In the genomic region with DNA sequence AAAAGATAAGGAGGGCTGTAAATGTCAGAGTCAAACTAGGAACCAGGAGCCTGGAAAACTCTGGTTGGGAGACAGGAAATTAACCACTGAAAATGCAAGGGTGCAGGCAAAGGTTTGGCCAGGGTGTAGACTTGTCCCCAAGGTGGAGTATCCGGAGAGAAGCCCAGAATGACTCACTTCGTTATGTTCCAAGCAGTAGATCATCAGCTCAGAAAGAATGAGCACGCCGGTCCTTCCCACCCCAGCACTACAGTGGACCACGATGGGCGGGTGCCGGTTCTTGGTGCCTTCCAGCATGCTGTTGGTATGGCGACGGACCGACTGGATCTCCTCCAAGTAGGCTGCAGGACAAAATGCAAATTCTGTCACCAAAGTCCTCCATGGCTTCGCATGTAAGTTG, we compare ENCODE assay signal across 22 cellular contexts.
A peak's percentile ranks its signal among the peaks of the same experiment; 100 is the strongest.
DNase-seq lines count a peak whose midpoint lies in the region; ATAC-seq, FAIRE-seq and TF ChIP-seq lines count a peak whose summit lies in the region.
"Had no signal": no experiment of that assay in that cellular context is flagged by ENCODE, and none has a peak within 500 bp of the region (broad histone marks: within the 10 kb centered on the region; RNA-seq: fewer than 3 reads in every experiment).

No MANE protein-coding gene starts in this region.

- TF ChIP-seq CTCF in astrocyte (IDR thresholded peaks at IDR 0.05; ENCODE audit: insufficient read depth, low read depth, low read length) (no peak), adrenal gland (IDR thresholded peaks at IDR 0.05) (no peak)

- H3K27ac ChIP-seq in astrocyte (ENCODE audit: low read depth, low read length) (no peak overlapping the region), adrenal gland (no peak overlapping the region)
- H3K27ac ChIP-seq: neutrophil, upper lobe of right lung had no signal

- H3K4me1 ChIP-seq in astrocyte (ENCODE audit: insufficient read depth, low read length) = peaks cover 8% of the 10 kb centered on the region
- peaks cover 7 to 8% of the 10 kb centered on the region in 2 donors for H3K4me1 ChIP-seq in adrenal gland (replicated peaks in 1 of 2)
- H3K4me1 ChIP-seq: upper lobe of right lung had no signal

- H3K9me3 Mint-ChIP-seq in astrocyte (ENCODE audit: unreplicated experiment) = peaks cover 2% of the 10 kb centered on the region
- peaks cover 7% of the 10 kb centered on the region for H3K9me3 Mint-ChIP-seq in activated T-helper 1 cell treated with anti-CD3 and anti-CD28 coated beads, Interleukin-12 subunit alpha, Interleukin-12 subunit beta, Interleukin-2, Interleukin-4 antibody, amounts not matched to agents 30 ng/mL and 10 ng/mL and 1 ng/mL, durations not matched to agents 14 hours and 24 hours and 36 hours

- no peak overlapping the region for H3K27ac Mint-ChIP-seq in astrocyte (ENCODE audit: unreplicated experiment)
- H3K27ac Mint-ChIP-seq in activated T-helper 1 cell treated with anti-CD3 and anti-CD28 coated beads, Interleukin-12 subunit alpha, Interleukin-12 subunit beta, Interleukin-2, Interleukin-4 antibody, amounts not matched to agents 30 ng/mL and 10 ng/mL and 1 ng/mL, durations not matched to agents 14 hours and 24 hours and 36 hours = no peak overlapping the region
- H3K27ac Mint-ChIP-seq: stimulated activated naive CD8-positive, alpha-beta T cell treated with anti-CD3 and anti-CD28 coated beads, Interleukin-15, amount 100 ng/mL, for 72 hours; T-helper 1 cell treated with Interleukin-12 subunit alpha and Interleukin-12 subunit beta and Interleukin-4 antibody, amounts not matched to agents 30 μg/mL and 1 μg/mL, for 36 hours had no signal

- H2AFZ ChIP-seq in astrocyte (ENCODE audit: low read depth, low read length) = no peak overlapping the region

- no peak overlapping the region for H3K4me2 ChIP-seq in astrocyte (ENCODE audit: low read length)

- peaks cover 20% of the 10 kb centered on the region for H4K20me1 ChIP-seq in astrocyte (ENCODE audit: insufficient read depth, low read length)

- no peaks in the 10 kb centered on the region for H3K27me3 Mint-ChIP-seq in astrocyte (ENCODE audit: low read depth, unreplicated experiment)
- H3K27me3 Mint-ChIP-seq in activated T-helper 1 cell treated with anti-CD3 and anti-CD28 coated beads, Interleukin-12 subunit alpha, Interleukin-12 subunit beta, Interleukin-2, Interleukin-4 antibody, amounts not matched to agents 30 ng/mL and 10 ng/mL and 1 ng/mL, durations not matched to agents 14 hours and 24 hours and 36 hours (ENCODE audit: insufficient read depth) = peaks cover 9% of the 10 kb centered on the region

- no peak overlapping the region for H3K9ac ChIP-seq in astrocyte (ENCODE audit: low read length)

- H3K4me3 Mint-ChIP-seq in astrocyte (ENCODE audit: unreplicated experiment) = no peak overlapping the region
- no peak overlapping the region for H3K4me3 Mint-ChIP-seq in activated T-helper 1 cell treated with anti-CD3 and anti-CD28 coated beads, Interleukin-12 subunit alpha, Interleukin-12 subunit beta, Interleukin-2, Interleukin-4 antibody, amounts not matched to agents 30 ng/mL and 10 ng/mL and 1 ng/mL, durations not matched to agents 14 hours and 24 hours and 36 hours
- H3K4me3 Mint-ChIP-seq: stimulated activated naive CD8-positive, alpha-beta T cell treated with anti-CD3 and anti-CD28 coated beads, Interleukin-15, amount 100 ng/mL, for 72 hours; T-helper 1 cell treated with Interleukin-12 subunit alpha and Interleukin-12 subunit beta and Interleukin-4 antibody, amounts not matched to agents 30 μg/mL and 1 μg/mL, for 36 hours had no signal

- TF ChIP-seq POLR2A in adrenal gland (IDR thresholded peaks at IDR 0.05) = no peak

- no peak for FAIRE-seq in astrocyte (lab: Jason Lieb, UNC)
- FAIRE-seq: HepG2 had no signal

- WGBS in adrenal gland, 4 donors = 84 to 91% (median 87%) methylated on average over 8 to 11 of the region's 11 CpGs

- no peaks in the 10 kb centered on the region for H3K27me3 ChIP-seq in astrocyte (ENCODE audit: insufficient read depth, low read length)
- no peaks in the 10 kb centered on the region for H3K27me3 ChIP-seq in adrenal gland
- H3K27me3 ChIP-seq: neutrophil, upper lobe of right lung had no signal

- no peak overlapping the region for H3K4me3 ChIP-seq in astrocyte (ENCODE audit: insufficient read depth, low read depth, low read length)
- H3K4me3 ChIP-seq in adrenal gland = no peak overlapping the region
- H3K4me3 ChIP-seq: upper lobe of right lung had no signal

- intact Hi-C loops in left cardiac atrium (cut with DNase I) = no loop called here
- intact Hi-C loops in activated T-helper 1 cell treated with anti-CD3 and anti-CD28 coated beads, Interleukin-12 subunit alpha, Interleukin-12 subunit beta, Interleukin-2, Interleukin-4 antibody, amounts not matched to agents 30 ng/mL and 10 ng/mL and 1 ng/mL, durations not matched to agents 14 hours and 24 hours and 36 hours (cut with micrococcal nuclease) = no loop called here
- intact Hi-C loops in adrenal gland (cut with DNase I) = no loop called here

- peaks cover 17% of the 10 kb centered on the region for H3K79me2 ChIP-seq in astrocyte (ENCODE audit: insufficient read depth, low read length)

- H3K36me3 ChIP-seq in astrocyte (ENCODE audit: insufficient read depth, low read length) (peaks cover 63% of the 10 kb centered on the region), adrenal gland (replicated peaks in 1 of 2) (peaks cover 0 to 9% of the 10 kb centered on the region in 2 donors)
- H3K36me3 ChIP-seq: neutrophil had no signal

- H3K4me1 Mint-ChIP-seq in astrocyte (ENCODE audit: low read depth, unreplicated experiment) = peaks cover 25% of the 10 kb centered on the region
- H3K4me1 Mint-ChIP-seq in activated T-helper 1 cell treated with anti-CD3 and anti-CD28 coated beads, Interleukin-12 subunit alpha, Interleukin-12 subunit beta, Interleukin-2, Interleukin-4 antibody, amounts not matched to agents 30 ng/mL and 10 ng/mL and 1 ng/mL, durations not matched to agents 14 hours and 24 hours and 36 hours (ENCODE audit: low read depth) = peaks cover 23% of the 10 kb centered on the region

- peaks cover 40% of the 10 kb centered on the region for H3K36me3 Mint-ChIP-seq in astrocyte (ENCODE audit: low read depth, unreplicated experiment)
- H3K36me3 Mint-ChIP-seq in activated T-helper 1 cell treated with anti-CD3 and anti-CD28 coated beads, Interleukin-12 subunit alpha, Interleukin-12 subunit beta, Interleukin-2, Interleukin-4 antibody, amounts not matched to agents 30 ng/mL and 10 ng/mL and 1 ng/mL, durations not matched to agents 14 hours and 24 hours and 36 hours (ENCODE audit: low read depth) = peaks cover 11% of the 10 kb centered on the region

- DNase-seq in EH (ENCODE audit: low read depth) = peak; percentile 29
- peak; percentile 50 for DNase-seq in astrocyte (ENCODE audit: low read depth)
- peak; percentile 84 for DNase-seq in left cardiac atrium
- peak; percentile 58 for DNase-seq in renal cortical epithelial cell (ENCODE audit: low read depth)
- no peak for DNase-seq in activated T-helper 1 cell treated with anti-CD3 and anti-CD28 coated beads, Interleukin-12 subunit alpha, Interleukin-12 subunit beta, Interleukin-2, Interleukin-4 antibody, amounts not matched to agents 30 ng/mL and 10 ng/mL and 1 ng/mL, durations not matched to agents 14 hours and 24 hours and 36 hours (ENCODE audit: low spot score)
- no peak for DNase-seq in adrenal gland
- DNase-seq: activated CD4-positive, CD25-positive, alpha-beta regulatory T cell; caudate nucleus; EL; H7; left colon; NCI-H2081 treated with DMSO at 0.1 percent for 48 hours; NCI-H524 treated with DMSO at 0.1 percent for 48 hours; SIG-M5; stimulated activated CD4-positive, alpha-beta T cell treated with anti-CD3 and anti-CD28 coated beads, Interleukin-2, amount 100 ng/mL, for 24 hours; stimulated activated naive CD8-positive, alpha-beta T cell treated with anti-CD3 and anti-CD28 coated beads, Interleukin-15, amount 100 ng/mL, for 72 hours; upper lobe of right lung had no signal

- H3K9me3 ChIP-seq in astrocyte (ENCODE audit: insufficient read depth, low read depth, low read length) (no peaks in the 10 kb centered on the region), adrenal gland (replicated peaks in 1 of 3) (no peaks in the 10 kb centered on the region)
- H3K9me3 ChIP-seq: neutrophil, upper lobe of right lung had no signal

- ATAC-seq in left cardiac atrium (peak; percentile 39 to 90), HG03097 (IDR thresholded peaks at IDR 0.05; ENCODE audit: low FRiP score, unreplicated experiment) (no peak), GM21737 (IDR thresholded peaks at IDR 0.05; ENCODE audit: unreplicated experiment) (no peak)
- ATAC-seq: HepG2; left colon; stimulated activated naive CD8-positive, alpha-beta T cell treated with anti-CD3 and anti-CD28 coated beads, Interleukin-15, amount 100 ng/mL, for 72 hours; upper lobe of right lung had no signal

Comparison
In these comparisons a context has a peak if more than half of its experiments do, and no peak if none do; other contexts are left out.
1. DNase-seq: peak in EH (single experiment), astrocyte (single experiment), left cardiac atrium (single experiment) and renal cortical epithelial cell (single experiment); none in activated T-helper 1 cell treated with anti-CD3 and anti-CD28 coated beads, Interleukin-12 subunit alpha, Interleukin-12 subunit beta, Interleukin-2, Interleukin-4 antibody, amounts not matched to agents 30 ng/mL and 10 ng/mL and 1 ng/mL, durations not matched to agents 14 hours and 24 hours and 36 hours (single experiment) and adrenal gland (0 of 7).
2. ATAC-seq: peak in left cardiac atrium (2 of 2); none in HG03097 (single experiment) and GM21737 (single experiment).